ENCODE assay signal across 1 cellular context in genomic region chr7:96709381-96710228, GRCh38.
TF ChIP-seq lines count a peak whose summit lies in the region.

TSS of gene SEM1 (minus strand) at chr7:96709846. CDS start at chr7:96709763, 83 bp downstream.

TF ChIP-seq in HepG2, 621 proteins besides CTCF, POLR2A, EP300 and RAD21 (continued from another document and continues in another):
- peak; percentile 73; the same call in 1 of the 2 replicates for TF ChIP-seq ZGPAT (CRISPR knock-in tag; IDR thresholded peaks at IDR 0.05)
- TF ChIP-seq ZBTB14 (CRISPR knock-in tag; IDR thresholded peaks at IDR 0.05): no peak
- TF ChIP-seq LBX2 (CRISPR knock-in tag; IDR thresholded peaks at IDR 0.05; ENCODE audit: borderline replicate concordance): no peak
- no peak for TF ChIP-seq ZNF431 (CRISPR knock-in tag; IDR thresholded peaks at IDR 0.05; ENCODE audit: borderline replicate concordance, low read depth)
- TF ChIP-seq ZNF263 (CRISPR knock-in tag; IDR thresholded peaks at IDR 0.05): peak; percentile 7; the same call in 1 of the 2 replicates
- no peak for TF ChIP-seq ZNF510 (CRISPR knock-in tag; IDR thresholded peaks at IDR 0.05; ENCODE audit: low read depth)
- peak; percentile 26; the same call in 1 of the 2 replicates for TF ChIP-seq NR2F2 (IDR thresholded peaks at IDR 0.05; ENCODE audit: borderline replicate concordance, low read depth)
- no peak for TF ChIP-seq ZNF382 (CRISPR knock-in tag; IDR thresholded peaks at IDR 0.05; ENCODE audit: borderline replicate concordance)
- TF ChIP-seq GATAD2A (CRISPR knock-in tag; IDR thresholded peaks at IDR 0.05): peak; percentile 50; the same call in 1 of the 2 replicates
- no peak for TF ChIP-seq RNF2 (conservative IDR thresholded peaks at IDR 0.05; ENCODE audit: low read depth)
- TF ChIP-seq ZNF800 (CRISPR knock-in tag; IDR thresholded peaks at IDR 0.05): no peak
- TF ChIP-seq ATF2 (CRISPR knock-in tag; IDR thresholded peaks at IDR 0.05): 0 out of 2 replicates have a peak, but pooled peaks have one; percentile 44
- TF ChIP-seq ZNF777 (CRISPR knock-in tag; IDR thresholded peaks at IDR 0.05): no peak
- TF ChIP-seq THRA (CRISPR knock-in tag; IDR thresholded peaks at IDR 0.05; ENCODE audit: borderline replicate concordance): no peak
- no peak for TF ChIP-seq MXI1 (IDR thresholded peaks at IDR 0.05; ENCODE audit: borderline replicate concordance, low read depth, low read length)
- TF ChIP-seq CBX2 (IDR thresholded peaks at IDR 0.05; ENCODE audit: low read depth, low read length): no peak
- TF ChIP-seq CBX2 (CRISPR knock-in tag; IDR thresholded peaks at IDR 0.05; ENCODE audit: low read depth): no peak
- 0 out of 2 replicates have a peak, but pooled peaks have one; percentile 16 for TF ChIP-seq SIN3A (IDR thresholded peaks at IDR 0.05; ENCODE audit: borderline replicate concordance, low read depth, low read length)
- no peak for TF ChIP-seq ETS1 (CRISPR knock-in tag; IDR thresholded peaks at IDR 0.05)
- peak; percentile 53 for TF ChIP-seq TGIF2 (CRISPR knock-in tag; IDR thresholded peaks at IDR 0.05)
- TF ChIP-seq STAG1 (CRISPR knock-in tag; IDR thresholded peaks at IDR 0.05): no peak
- no peak for TF ChIP-seq CEBPZ (IDR thresholded peaks at IDR 0.05; ENCODE audit: low read length)
- 0 out of 2 replicates have a peak, but pooled peaks have one; percentile 21 for TF ChIP-seq CBFB (CRISPR knock-in tag; IDR thresholded peaks at IDR 0.05)
- no peak for TF ChIP-seq ATM (IDR thresholded peaks at IDR 0.05; ENCODE audit: borderline replicate concordance)
- TF ChIP-seq ZSCAN5A (CRISPR knock-in tag; IDR thresholded peaks at IDR 0.05; ENCODE audit: borderline replicate concordance): no peak
- 0 out of 2 replicates have a peak, but pooled peaks have one; percentile 46 for TF ChIP-seq ZNF766 (CRISPR knock-in tag; IDR thresholded peaks at IDR 0.05; ENCODE audit: borderline replicate concordance)
- peak; percentile 49; the same call in 1 of the 2 replicates for TF ChIP-seq FOXK1 (CRISPR knock-in tag; IDR thresholded peaks at IDR 0.05; ENCODE audit: borderline replicate concordance, low read depth)
- no peak for TF ChIP-seq ZNF678 (CRISPR knock-in tag; IDR thresholded peaks at IDR 0.05)
- TF ChIP-seq HDAC6 (IDR thresholded peaks at IDR 0.05; ENCODE audit: low read depth, low read length): no peak
- TF ChIP-seq HNRNPUL1 (IDR thresholded peaks at IDR 0.05; ENCODE audit: low read depth, low read length): no peak
- no peak for TF ChIP-seq E2F2 (CRISPR knock-in tag; IDR thresholded peaks at IDR 0.05; ENCODE audit: borderline replicate concordance)
- peak; percentile 61; the same call in 1 of the 2 replicates for TF ChIP-seq E2F5 (CRISPR knock-in tag; conservative IDR thresholded peaks at IDR 0.05)
- no peak for TF ChIP-seq SNRNP70 (IDR thresholded peaks at IDR 0.05; ENCODE audit: low read depth, low read length)
- peak; percentile 58 for TF ChIP-seq DR1 (CRISPR knock-in tag; IDR thresholded peaks at IDR 0.05)
- TF ChIP-seq ZNF724P (CRISPR knock-in tag; IDR thresholded peaks at IDR 0.05; ENCODE audit: borderline replicate concordance): no peak
- no peak for TF ChIP-seq ZNF280D (CRISPR knock-in tag; IDR thresholded peaks at IDR 0.05)
- no peak for TF ChIP-seq ZNF543 (CRISPR knock-in tag; IDR thresholded peaks at IDR 0.05)
- no peak for TF ChIP-seq CC2D1A (CRISPR knock-in tag; IDR thresholded peaks at IDR 0.05)
